In the genomic region with DNA sequence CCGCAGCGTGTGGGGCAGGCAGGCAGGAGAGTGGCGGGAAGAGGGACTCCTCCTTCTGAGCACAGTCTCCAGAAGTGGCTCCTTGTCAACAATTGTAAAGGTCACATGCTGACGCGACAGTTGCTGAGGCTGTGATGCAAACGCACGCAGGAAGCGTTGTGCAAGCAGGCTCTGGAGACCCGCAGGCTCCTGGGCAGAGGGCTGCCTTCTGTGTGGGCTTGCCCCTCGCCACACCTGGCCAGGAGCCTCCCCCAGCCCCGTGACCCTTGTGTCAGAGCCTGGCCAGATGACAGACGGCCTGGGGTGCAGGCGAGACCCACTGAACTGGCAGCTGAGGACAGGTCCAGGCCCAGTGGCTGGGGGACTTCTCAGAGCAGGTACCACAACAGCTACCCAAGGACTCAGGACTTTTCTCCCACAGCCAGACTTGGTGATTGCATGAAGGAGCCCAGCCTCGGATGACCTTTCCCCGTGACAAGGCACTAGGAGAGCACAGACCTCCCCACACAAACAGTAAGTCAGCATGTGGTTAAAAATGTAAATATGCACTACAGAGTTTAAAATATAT, we compare ENCODE assay signal across 1 cellular context.
TF ChIP-seq lines count a peak whose summit lies in the region.

No MANE protein-coding gene starts in this region.

TF ChIP-seq in K562, 482 proteins besides CTCF, POLR2A, EP300 and RAD21 (continued from another document and continues in another):
- TF ChIP-seq, protein P1, sequence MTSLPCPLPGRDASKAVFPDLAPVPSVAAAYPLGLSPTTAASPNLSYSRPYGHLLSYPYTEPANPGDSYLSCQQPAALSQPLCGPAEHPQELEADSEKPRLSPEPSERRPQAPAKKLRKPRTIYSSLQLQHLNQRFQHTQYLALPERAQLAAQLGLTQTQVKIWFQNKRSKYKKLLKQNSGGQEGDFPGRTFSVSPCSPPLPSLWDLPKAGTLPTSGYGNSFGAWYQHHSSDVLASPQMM (CRISPR knock-in tag; IDR thresholded peaks at IDR 0.05), result no peak
- TF ChIP-seq HDGF (IDR thresholded peaks at IDR 0.05) (no peak), POLR2B (IDR thresholded peaks at IDR 0.05; ENCODE audit: low read depth, partially characterized antibody) (no peak), ZNF217 (CRISPR knock-in tag; IDR thresholded peaks at IDR 0.05) (no peak), ATF1 (CRISPR knock-in tag; IDR thresholded peaks at IDR 0.05) (no peak), ATF1 (tag; IDR thresholded peaks at IDR 0.05) (peak; percentile 75), CREBBP (IDR thresholded peaks at IDR 0.05; ENCODE audit: low read depth, low read length) (no peak), TAF9B (IDR thresholded peaks at IDR 0.05; ENCODE audit: partially characterized antibody) (no peak), CBX3 (IDR thresholded peaks at IDR 0.05; ENCODE audit: borderline replicate concordance in 1 of 2, low read length in 2 of 2) (0 out of 3 replicates have a peak, but pooled peaks of 1 of the 2 experiments have one; percentile 3), NFIC (IDR thresholded peaks at IDR 0.05) (no peak), ZNF354B (CRISPR knock-in tag; IDR thresholded peaks at IDR 0.05) (no peak), ZBTB17 (CRISPR knock-in tag; IDR thresholded peaks at IDR 0.05) (peak; percentile 84), NCOA1 (IDR thresholded peaks at IDR 0.05; ENCODE audit: low read depth) (no peak), MAZ (CRISPR knock-in tag; conservative IDR thresholded peaks at IDR 0.05 in 1 of 2, IDR thresholded peaks at IDR 0.05 in 1 of 2) (peak in 1 of 2 experiments; percentile 29; a peak in 1 of 4 replicates), ZNF764 (CRISPR knock-in tag; IDR thresholded peaks at IDR 0.05; ENCODE audit: low read depth) (no peak), SAFB2 (IDR thresholded peaks at IDR 0.05; ENCODE audit: borderline replicate concordance, low read depth, low read length, severe bottlenecking) (no peak), CREB1 (IDR thresholded peaks at IDR 0.05) (peak; percentile 69), CREB1 (CRISPR knock-in tag; IDR thresholded peaks at IDR 0.05) (no peak)
- TF ChIP-seq, protein P2, sequence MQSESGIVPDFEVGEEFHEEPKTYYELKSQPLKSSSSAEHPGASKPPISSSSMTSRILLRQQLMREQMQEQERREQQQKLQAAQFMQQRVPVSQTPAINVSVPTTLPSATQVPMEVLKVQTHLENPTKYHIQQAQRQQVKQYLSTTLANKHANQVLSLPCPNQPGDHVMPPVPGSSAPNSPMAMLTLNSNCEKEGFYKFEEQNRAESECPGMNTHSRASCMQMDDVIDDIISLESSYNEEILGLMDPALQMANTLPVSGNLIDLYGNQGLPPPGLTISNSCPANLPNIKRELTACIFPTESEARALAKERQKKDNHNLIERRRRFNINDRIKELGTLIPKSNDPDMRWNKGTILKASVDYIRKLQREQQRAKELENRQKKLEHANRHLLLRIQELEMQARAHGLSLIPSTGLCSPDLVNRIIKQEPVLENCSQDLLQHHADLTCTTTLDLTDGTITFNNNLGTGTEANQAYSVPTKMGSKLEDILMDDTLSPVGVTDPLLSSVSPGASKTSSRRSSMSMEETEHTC (IDR thresholded peaks at IDR 0.05), result peak; percentile 7; the same call in 1 of the 2 replicates
- TF ChIP-seq, protein P3, sequence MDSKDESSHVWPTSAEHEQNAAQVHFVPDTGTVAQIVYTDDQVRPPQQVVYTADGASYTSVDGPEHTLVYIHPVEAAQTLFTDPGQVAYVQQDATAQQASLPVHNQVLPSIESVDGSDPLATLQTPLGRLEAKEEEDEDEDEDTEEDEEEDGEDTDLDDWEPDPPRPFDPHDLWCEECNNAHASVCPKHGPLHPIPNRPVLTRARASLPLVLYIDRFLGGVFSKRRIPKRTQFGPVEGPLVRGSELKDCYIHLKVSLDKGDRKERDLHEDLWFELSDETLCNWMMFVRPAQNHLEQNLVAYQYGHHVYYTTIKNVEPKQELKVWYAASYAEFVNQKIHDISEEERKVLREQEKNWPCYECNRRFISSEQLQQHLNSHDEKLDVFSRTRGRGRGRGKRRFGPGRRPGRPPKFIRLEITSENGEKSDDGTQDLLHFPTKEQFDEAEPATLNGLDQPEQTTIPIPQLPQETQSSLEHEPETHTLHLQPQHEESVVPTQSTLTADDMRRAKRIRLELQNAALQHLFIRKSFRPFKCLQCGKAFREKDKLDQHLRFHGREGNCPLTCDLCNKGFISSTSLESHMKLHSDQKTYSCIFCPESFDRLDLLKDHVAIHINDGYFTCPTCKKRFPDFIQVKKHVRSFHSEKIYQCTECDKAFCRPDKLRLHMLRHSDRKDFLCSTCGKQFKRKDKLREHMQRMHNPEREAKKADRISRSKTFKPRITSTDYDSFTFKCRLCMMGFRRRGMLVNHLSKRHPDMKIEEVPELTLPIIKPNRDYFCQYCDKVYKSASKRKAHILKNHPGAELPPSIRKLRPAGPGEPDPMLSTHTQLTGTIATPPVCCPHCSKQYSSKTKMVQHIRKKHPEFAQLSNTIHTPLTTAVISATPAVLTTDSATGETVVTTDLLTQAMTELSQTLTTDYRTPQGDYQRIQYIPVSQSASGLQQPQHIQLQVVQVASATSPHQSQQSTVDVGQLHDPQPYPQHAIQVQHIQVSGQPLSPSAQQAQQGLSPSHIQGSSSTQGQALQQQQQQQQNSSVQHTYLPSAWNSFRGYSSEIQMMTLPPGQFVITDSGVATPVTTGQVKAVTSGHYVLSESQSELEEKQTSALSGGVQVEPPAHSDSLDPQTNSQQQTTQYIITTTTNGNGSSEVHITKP (IDR thresholded peaks at IDR 0.05; ENCODE audit: partially characterized antibody), result no peak
- TF ChIP-seq, protein P4, sequence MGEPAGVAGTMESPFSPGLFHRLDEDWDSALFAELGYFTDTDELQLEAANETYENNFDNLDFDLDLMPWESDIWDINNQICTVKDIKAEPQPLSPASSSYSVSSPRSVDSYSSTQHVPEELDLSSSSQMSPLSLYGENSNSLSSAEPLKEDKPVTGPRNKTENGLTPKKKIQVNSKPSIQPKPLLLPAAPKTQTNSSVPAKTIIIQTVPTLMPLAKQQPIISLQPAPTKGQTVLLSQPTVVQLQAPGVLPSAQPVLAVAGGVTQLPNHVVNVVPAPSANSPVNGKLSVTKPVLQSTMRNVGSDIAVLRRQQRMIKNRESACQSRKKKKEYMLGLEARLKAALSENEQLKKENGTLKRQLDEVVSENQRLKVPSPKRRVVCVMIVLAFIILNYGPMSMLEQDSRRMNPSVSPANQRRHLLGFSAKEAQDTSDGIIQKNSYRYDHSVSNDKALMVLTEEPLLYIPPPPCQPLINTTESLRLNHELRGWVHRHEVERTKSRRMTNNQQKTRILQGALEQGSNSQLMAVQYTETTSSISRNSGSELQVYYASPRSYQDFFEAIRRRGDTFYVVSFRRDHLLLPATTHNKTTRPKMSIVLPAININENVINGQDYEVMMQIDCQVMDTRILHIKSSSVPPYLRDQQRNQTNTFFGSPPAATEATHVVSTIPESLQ (CRISPR knock-in tag; IDR thresholded peaks at IDR 0.05), result no peak
- TF ChIP-seq, protein P5, sequence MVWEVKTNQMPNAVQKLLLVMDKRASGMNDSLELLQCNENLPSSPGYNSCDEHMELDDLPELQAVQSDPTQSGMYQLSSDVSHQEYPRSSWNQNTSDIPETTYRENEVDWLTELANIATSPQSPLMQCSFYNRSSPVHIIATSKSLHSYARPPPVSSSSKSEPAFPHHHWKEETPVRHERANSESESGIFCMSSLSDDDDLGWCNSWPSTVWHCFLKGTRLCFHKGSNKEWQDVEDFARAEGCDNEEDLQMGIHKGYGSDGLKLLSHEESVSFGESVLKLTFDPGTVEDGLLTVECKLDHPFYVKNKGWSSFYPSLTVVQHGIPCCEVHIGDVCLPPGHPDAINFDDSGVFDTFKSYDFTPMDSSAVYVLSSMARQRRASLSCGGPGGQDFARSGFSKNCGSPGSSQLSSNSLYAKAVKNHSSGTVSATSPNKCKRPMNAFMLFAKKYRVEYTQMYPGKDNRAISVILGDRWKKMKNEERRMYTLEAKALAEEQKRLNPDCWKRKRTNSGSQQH (CRISPR knock-in tag; IDR thresholded peaks at IDR 0.05), result no peak
- TF ChIP-seq, protein P6, sequence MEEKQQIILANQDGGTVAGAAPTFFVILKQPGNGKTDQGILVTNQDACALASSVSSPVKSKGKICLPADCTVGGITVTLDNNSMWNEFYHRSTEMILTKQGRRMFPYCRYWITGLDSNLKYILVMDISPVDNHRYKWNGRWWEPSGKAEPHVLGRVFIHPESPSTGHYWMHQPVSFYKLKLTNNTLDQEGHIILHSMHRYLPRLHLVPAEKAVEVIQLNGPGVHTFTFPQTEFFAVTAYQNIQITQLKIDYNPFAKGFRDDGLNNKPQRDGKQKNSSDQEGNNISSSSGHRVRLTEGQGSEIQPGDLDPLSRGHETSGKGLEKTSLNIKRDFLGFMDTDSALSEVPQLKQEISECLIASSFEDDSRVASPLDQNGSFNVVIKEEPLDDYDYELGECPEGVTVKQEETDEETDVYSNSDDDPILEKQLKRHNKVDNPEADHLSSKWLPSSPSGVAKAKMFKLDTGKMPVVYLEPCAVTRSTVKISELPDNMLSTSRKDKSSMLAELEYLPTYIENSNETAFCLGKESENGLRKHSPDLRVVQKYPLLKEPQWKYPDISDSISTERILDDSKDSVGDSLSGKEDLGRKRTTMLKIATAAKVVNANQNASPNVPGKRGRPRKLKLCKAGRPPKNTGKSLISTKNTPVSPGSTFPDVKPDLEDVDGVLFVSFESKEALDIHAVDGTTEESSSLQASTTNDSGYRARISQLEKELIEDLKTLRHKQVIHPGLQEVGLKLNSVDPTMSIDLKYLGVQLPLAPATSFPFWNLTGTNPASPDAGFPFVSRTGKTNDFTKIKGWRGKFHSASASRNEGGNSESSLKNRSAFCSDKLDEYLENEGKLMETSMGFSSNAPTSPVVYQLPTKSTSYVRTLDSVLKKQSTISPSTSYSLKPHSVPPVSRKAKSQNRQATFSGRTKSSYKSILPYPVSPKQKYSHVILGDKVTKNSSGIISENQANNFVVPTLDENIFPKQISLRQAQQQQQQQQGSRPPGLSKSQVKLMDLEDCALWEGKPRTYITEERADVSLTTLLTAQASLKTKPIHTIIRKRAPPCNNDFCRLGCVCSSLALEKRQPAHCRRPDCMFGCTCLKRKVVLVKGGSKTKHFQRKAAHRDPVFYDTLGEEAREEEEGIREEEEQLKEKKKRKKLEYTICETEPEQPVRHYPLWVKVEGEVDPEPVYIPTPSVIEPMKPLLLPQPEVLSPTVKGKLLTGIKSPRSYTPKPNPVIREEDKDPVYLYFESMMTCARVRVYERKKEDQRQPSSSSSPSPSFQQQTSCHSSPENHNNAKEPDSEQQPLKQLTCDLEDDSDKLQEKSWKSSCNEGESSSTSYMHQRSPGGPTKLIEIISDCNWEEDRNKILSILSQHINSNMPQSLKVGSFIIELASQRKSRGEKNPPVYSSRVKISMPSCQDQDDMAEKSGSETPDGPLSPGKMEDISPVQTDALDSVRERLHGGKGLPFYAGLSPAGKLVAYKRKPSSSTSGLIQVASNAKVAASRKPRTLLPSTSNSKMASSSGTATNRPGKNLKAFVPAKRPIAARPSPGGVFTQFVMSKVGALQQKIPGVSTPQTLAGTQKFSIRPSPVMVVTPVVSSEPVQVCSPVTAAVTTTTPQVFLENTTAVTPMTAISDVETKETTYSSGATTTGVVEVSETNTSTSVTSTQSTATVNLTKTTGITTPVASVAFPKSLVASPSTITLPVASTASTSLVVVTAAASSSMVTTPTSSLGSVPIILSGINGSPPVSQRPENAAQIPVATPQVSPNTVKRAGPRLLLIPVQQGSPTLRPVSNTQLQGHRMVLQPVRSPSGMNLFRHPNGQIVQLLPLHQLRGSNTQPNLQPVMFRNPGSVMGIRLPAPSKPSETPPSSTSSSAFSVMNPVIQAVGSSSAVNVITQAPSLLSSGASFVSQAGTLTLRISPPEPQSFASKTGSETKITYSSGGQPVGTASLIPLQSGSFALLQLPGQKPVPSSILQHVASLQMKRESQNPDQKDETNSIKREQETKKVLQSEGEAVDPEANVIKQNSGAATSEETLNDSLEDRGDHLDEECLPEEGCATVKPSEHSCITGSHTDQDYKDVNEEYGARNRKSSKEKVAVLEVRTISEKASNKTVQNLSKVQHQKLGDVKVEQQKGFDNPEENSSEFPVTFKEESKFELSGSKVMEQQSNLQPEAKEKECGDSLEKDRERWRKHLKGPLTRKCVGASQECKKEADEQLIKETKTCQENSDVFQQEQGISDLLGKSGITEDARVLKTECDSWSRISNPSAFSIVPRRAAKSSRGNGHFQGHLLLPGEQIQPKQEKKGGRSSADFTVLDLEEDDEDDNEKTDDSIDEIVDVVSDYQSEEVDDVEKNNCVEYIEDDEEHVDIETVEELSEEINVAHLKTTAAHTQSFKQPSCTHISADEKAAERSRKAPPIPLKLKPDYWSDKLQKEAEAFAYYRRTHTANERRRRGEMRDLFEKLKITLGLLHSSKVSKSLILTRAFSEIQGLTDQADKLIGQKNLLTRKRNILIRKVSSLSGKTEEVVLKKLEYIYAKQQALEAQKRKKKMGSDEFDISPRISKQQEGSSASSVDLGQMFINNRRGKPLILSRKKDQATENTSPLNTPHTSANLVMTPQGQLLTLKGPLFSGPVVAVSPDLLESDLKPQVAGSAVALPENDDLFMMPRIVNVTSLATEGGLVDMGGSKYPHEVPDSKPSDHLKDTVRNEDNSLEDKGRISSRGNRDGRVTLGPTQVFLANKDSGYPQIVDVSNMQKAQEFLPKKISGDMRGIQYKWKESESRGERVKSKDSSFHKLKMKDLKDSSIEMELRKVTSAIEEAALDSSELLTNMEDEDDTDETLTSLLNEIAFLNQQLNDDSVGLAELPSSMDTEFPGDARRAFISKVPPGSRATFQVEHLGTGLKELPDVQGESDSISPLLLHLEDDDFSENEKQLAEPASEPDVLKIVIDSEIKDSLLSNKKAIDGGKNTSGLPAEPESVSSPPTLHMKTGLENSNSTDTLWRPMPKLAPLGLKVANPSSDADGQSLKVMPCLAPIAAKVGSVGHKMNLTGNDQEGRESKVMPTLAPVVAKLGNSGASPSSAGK (IDR thresholded peaks at IDR 0.05), result peak; percentile 75
- TF ChIP-seq, protein P7, sequence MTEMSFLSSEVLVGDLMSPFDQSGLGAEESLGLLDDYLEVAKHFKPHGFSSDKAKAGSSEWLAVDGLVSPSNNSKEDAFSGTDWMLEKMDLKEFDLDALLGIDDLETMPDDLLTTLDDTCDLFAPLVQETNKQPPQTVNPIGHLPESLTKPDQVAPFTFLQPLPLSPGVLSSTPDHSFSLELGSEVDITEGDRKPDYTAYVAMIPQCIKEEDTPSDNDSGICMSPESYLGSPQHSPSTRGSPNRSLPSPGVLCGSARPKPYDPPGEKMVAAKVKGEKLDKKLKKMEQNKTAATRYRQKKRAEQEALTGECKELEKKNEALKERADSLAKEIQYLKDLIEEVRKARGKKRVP (CRISPR knock-in tag; IDR thresholded peaks at IDR 0.05), result peak; percentile 51; the same call in 1 of the 2 replicates
